23 cellular contexts compared by ENCODE assay signal in genomic region chr1:202198360-202198711, GRCh38. TPM values are rescaled to one million over a fixed set of nuclear protein-coding genes. Genes with fewer than 3 reads are reported as not detected.
"Had no signal": no experiment of that assay in that cellular context is flagged by ENCODE, and none has a peak within 500 bp of the region (broad histone marks: within the 10 kb centered on the region; RNA-seq: fewer than 3 reads in every experiment).

No MANE protein-coding gene starts in this region.

- DNase-seq: activated CD4-positive, alpha-beta T cell treated with anti-CD3 and anti-CD28 coated beads, Interleukin-2, amount 10 ng/mL, durations not matched to agents 24 days and 14 days; activated CD4-positive, CD25-positive, alpha-beta regulatory T cell; activated CD8-positive, alpha-beta memory T cell treated with anti-CD3 and anti-CD28 coated beads, Interleukin-2, amount 50 U/mL, for 4 hours; activated effector memory CD4-positive, alpha-beta T cell treated with anti-CD3 and anti-CD28 coated beads, Interleukin-2, amount 50 U/mL, for 16 hours; activated T-cell treated with anti-CD3 and anti-CD28 coated beads, Interleukin-2, amount 50 U/mL, for 72 hours; anterior cingulate cortex; brain microvascular endothelial cell; cortex of kidney; heart left ventricle; left lung; stimulated activated CD4-positive, alpha-beta T cell treated with anti-CD3 and anti-CD28 coated beads, Interleukin-2, amount 100 ng/mL, for 24 hours; stomach; T1000; upper lobe of right lung had no signal

- H3K9me3 Mint-ChIP-seq: activated CD4-positive, alpha-beta T cell treated with anti-CD3 and anti-CD28 coated beads, Interleukin-2, amount 10 ng/mL, durations not matched to agents 24 days and 14 days; activated naive CD4-positive, alpha-beta T cell treated with anti-CD3 and anti-CD28 coated beads, Interleukin-2, amount 50 U/mL, for 72 hours; activated T-cell treated with anti-CD3 and anti-CD28 coated beads, Interleukin-2, amount 50 U/mL, for 72 hours; mesothelial cell of epicardium had no signal

- H3K27me3 ChIP-seq: right atrium auricular region had no signal

- H3K4me3 Mint-ChIP-seq: activated CD4-positive, alpha-beta T cell treated with anti-CD3 and anti-CD28 coated beads, Interleukin-2, amount 10 ng/mL, durations not matched to agents 24 days and 14 days; activated T-cell treated with anti-CD3 and anti-CD28 coated beads, Interleukin-2, amount 50 U/mL, for 72 hours; mesothelial cell of epicardium had no signal

- H3K9me3 ChIP-seq: gastroesophageal sphincter, heart left ventricle, left lung, right atrium auricular region, stomach, upper lobe of right lung had no signal

- ATAC-seq: activated naive CD4-positive, alpha-beta T cell treated with anti-CD3 and anti-CD28 coated beads, Interleukin-2, amount 50 U/mL, for 72 hours; gastroesophageal sphincter; heart left ventricle had no signal

- H3K27ac ChIP-seq: brain microvascular endothelial cell, gastroesophageal sphincter, left lung, upper lobe of right lung had no signal

- H3K36me3 ChIP-seq: brain microvascular endothelial cell, gastroesophageal sphincter, heart left ventricle, left lung, right atrium auricular region, stomach, upper lobe of right lung had no signal

- H3K4me3 ChIP-seq: gastroesophageal sphincter, heart left ventricle, left lung, right atrium auricular region, stomach, upper lobe of right lung had no signal

- H3K36me3 Mint-ChIP-seq: activated naive CD4-positive, alpha-beta T cell treated with anti-CD3 and anti-CD28 coated beads, Interleukin-2, amount 50 U/mL, for 72 hours; mesothelial cell of epicardium had no signal

- H3K4me1 ChIP-seq: upper lobe of right lung had no signal

- H3K27ac Mint-ChIP-seq: activated CD4-positive, alpha-beta T cell treated with anti-CD3 and anti-CD28 coated beads, Interleukin-2, amount 10 ng/mL, durations not matched to agents 24 days and 14 days; activated T-cell treated with anti-CD3 and anti-CD28 coated beads, Interleukin-2, amount 50 U/mL, for 72 hours; mesothelial cell of epicardium; progenitor cell of endocrine pancreas had no signal

RNA-seq across cellular contexts. Expression of gene LGR6, which starts 4.7 kb away (rescaled TPM):
- total RNA-seq: activated CD4-positive, alpha-beta T cell treated with anti-CD3 and anti-CD28 coated beads, Interleukin-2, amount 10 ng/mL, durations not matched to agents 24 days and 14 days; lung microvascular endothelial cell; osteoblast; T-helper 1 cell treated with Interleukin-12 subunit alpha and Interleukin-12 subunit beta and Interleukin-4 antibody, amounts not matched to agents 30 ng/mL and 1 ng/mL, for 36 hours had no signal
- polyA plus RNA-seq: neural cell had no signal

RNA-seq across cellular contexts. Expression of gene PTPN7, which starts 37.9 kb away (rescaled TPM):
- total RNA-seq: lung microvascular endothelial cell, osteoblast, progenitor cell of endocrine pancreas had no signal
